16 cellular contexts compared by ENCODE assay signal in the genomic region with DNA sequence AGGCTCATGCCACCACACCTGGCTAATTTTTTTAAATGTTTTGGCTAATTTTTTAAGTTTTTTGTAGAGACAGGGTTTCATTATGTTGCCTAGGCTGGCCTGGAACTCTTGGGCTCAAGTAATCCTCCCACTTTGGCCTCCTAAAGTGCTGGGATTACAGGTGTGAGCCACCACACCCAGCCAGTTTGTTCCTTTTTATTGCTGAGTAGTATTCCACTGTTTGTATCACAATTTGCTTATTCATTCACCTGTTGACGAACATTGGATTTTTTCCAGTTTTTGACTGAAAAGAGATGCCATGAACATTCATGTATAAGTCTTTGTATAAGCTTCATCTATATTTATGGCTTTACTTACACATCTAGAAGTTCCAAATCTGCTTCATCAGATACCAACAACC.
"Had no signal": no experiment of that assay in that cellular context is flagged by ENCODE, and none has a peak within 500 bp of the region (broad histone marks: within the 10 kb centered on the region; RNA-seq: fewer than 3 reads in every experiment).

No MANE protein-coding gene starts in this region.

- H3K9me3 Mint-ChIP-seq: activated naive CD4-positive, alpha-beta T cell treated with anti-CD3 and anti-CD28 coated beads, Interleukin-2, amount 50 U/mL, for 24 hours; immature natural killer cell; neural progenitor cell; stimulated activated memory B cell treated with anti-CD40 and anti-IgM and Interleukin-4, amounts not matched to agents 10 μg/mL and 1 μg/mL and 100 μg/mL, for 72 hours had no signal

- H3K27me3 Mint-ChIP-seq: activated naive CD4-positive, alpha-beta T cell treated with anti-CD3 and anti-CD28 coated beads, Interleukin-2, amount 50 U/mL, for 24 hours; stimulated activated memory B cell treated with anti-CD40 and anti-IgM and Interleukin-4, amounts not matched to agents 10 μg/mL and 1 μg/mL and 100 μg/mL, for 72 hours had no signal

- H3K27ac Mint-ChIP-seq: stimulated activated memory B cell treated with anti-CD40 and anti-IgM and Interleukin-4, amounts not matched to agents 10 μg/mL and 1 μg/mL and 100 μg/mL, for 72 hours had no signal

- ATAC-seq: left lobe of liver; lower lobe of right lung; mucosa of descending colon; stimulated activated memory B cell treated with anti-CD40 and anti-IgM and Interleukin-4, amounts not matched to agents 10 μg/mL and 1 μg/mL and 100 μg/mL, for 72 hours; upper lobe of right lung had no signal

- H3K4me3 Mint-ChIP-seq: activated naive CD4-positive, alpha-beta T cell treated with anti-CD3 and anti-CD28 coated beads, Interleukin-2, amount 50 U/mL, for 24 hours; neural progenitor cell; stimulated activated memory B cell treated with anti-CD40 and anti-IgM and Interleukin-4, amounts not matched to agents 10 μg/mL and 1 μg/mL and 100 μg/mL, for 72 hours had no signal

- DNase-seq: activated CD4-positive, alpha-beta T cell treated with anti-CD3 and anti-CD28 coated beads for 48 hours; activated effector memory CD4-positive, alpha-beta T cell treated with anti-CD3 and anti-CD28 coated beads, Interleukin-2, amount 50 U/mL, for 16 hours; activated T-cell treated with anti-CD3 and anti-CD28 coated beads, Interleukin-2, amount 50 U/mL, for 1 hour; amniotic stem cell; colonic mucosa; glutamatergic neuron; immature natural killer cell; lower lobe of right lung; mucosa of descending colon; sigmoid colon; stimulated activated CD4-positive, alpha-beta T cell treated with anti-CD3 and anti-CD28 coated beads, Interleukin-15, amount 100 ng/mL, for 24 hours; upper lobe of right lung had no signal
